ENCODE assay signal across 9 cellular contexts in the genomic region with DNA sequence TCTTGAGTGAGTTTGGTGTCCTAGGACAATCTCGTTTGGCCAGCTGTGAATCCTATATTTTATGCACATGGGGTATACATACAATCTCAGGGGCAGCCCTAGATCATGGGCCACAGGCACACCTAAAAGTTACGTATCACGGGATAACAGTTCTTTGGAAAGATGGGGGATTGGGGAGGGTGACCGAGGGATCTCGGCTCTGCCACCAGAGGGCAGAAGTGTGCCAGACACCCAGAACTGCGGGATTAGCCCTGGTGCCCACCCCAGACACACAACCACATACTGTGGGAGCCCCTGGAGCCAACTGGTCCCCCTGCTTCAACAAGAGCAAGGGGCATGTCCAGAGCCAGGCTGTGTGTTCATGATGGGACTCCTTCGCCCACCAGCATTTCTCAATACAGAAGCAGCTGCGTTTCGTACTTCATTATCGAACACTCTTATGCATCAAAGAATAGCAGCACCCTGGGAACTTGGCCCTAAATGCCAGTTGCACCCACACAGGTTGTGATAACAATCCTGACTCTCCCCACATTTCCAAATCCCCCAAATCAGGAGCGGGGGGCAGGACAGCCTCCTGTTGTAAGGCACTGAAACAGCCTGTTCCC. TPM values are rescaled to one million over a fixed set of nuclear protein-coding genes. Genes with fewer than 3 reads are reported as not detected.
A peak's percentile ranks its signal among the peaks of the same experiment; 100 is the strongest.
DNase-seq lines count a peak whose midpoint lies in the region; ATAC-seq and TF ChIP-seq lines count a peak whose summit lies in the region.
"Had no signal": no experiment of that assay in that cellular context is flagged by ENCODE, and none has a peak within 500 bp of the region (broad histone marks: within the 10 kb centered on the region; RNA-seq: fewer than 3 reads in every experiment).

No MANE protein-coding gene starts in this region.

- H3K4me2 ChIP-seq in Loucy (ENCODE audit: low read depth, low read length, poor library complexity, severe bottlenecking) = no peak overlapping the region

- no peak overlapping the region for H2AFZ ChIP-seq in Loucy (ENCODE audit: low read length)

- H4K20me1 ChIP-seq in Loucy (ENCODE audit: insufficient read depth, low read length, poor library complexity, severe bottlenecking) = no peaks in the 10 kb centered on the region

- H3K79me2 ChIP-seq in Loucy (ENCODE audit: insufficient read depth, low read length) = no peaks in the 10 kb centered on the region

- no peak overlapping the region for H3K27ac ChIP-seq in spleen

- TF ChIP-seq CTCF in Loucy (conservative IDR thresholded peaks at IDR 0.05; ENCODE audit: low read length) (peak; percentile 90), fibroblast of the aortic adventitia (IDR thresholded peaks at IDR 0.05; ENCODE audit: insufficient read depth, low read length) (peak; percentile 72), spleen (IDR thresholded peaks at IDR 0.05 in 8 of 11, conservative IDR thresholded peaks at IDR 0.05 in 3 of 11) (peak in 8 of 11 experiments; percentile 20 to 76 (median 66))

- H3K9ac ChIP-seq in Loucy (ENCODE audit: low read depth, low read length, poor library complexity, severe bottlenecking) = no peak overlapping the region

- DNase-seq in EL = peak; percentile 46
- peak; percentile 9 to 12 for DNase-seq in activated CD4-positive, alpha-beta T cell treated with anti-CD3 and anti-CD28 coated beads, Interleukin-2, amount 50 U/mL, for 4 hours
- DNase-seq in fibroblast of the aortic adventitia (ENCODE audit: low read depth) = peak; percentile 26
- no peak for DNase-seq in spleen
- no peak for DNase-seq in islet precursor cell
- no peak for DNase-seq in cerebellar cortex (ENCODE audit: low spot score)

- no peak for TF ChIP-seq POLR2A in spleen (IDR thresholded peaks at IDR 0.05)

- H3K9me3 ChIP-seq in Loucy (ENCODE audit: insufficient read depth, low read depth, low read length) (no peaks in the 10 kb centered on the region), spleen (peaks cover 0 to 2% (median 0%) of the 10 kb centered on the region in 8 donors)

- H3F3A ChIP-seq in Loucy (ENCODE audit: low read depth) = no peaks in the 10 kb centered on the region

- 61 to 68% (median 64%) methylated on average over 10 to 11 of the region's 11 CpGs for WGBS in spleen, 5 donors

- no peaks in the 10 kb centered on the region for H3K36me3 ChIP-seq in Loucy (ENCODE audit: insufficient read depth, low read length)
- H3K36me3 ChIP-seq in spleen = peaks cover 0 to 64% (median 8%) of the 10 kb centered on the region in 6 donors

- ATAC-seq in GM21723 (IDR thresholded peaks at IDR 0.05; ENCODE audit: unreplicated experiment) = no peak

- intact Hi-C loops in spleen (cut with DNase I; ENCODE audit: low total_unique reads) = loop anchor here (5.0 kb wide), 1 partner anchor 120 kb away; a partner anchor contains a TSS

- H3K9me2 ChIP-seq in Loucy (replicated peaks; ENCODE audit: low read depth, low read length) = no peaks in the 10 kb centered on the region

- no peaks in the 10 kb centered on the region for H3K27me3 ChIP-seq in Loucy (ENCODE audit: insufficient read depth, low read length, poor library complexity, severe bottlenecking)
- H3K27me3 ChIP-seq in spleen (replicated peaks in 1 of 7) = no peaks in the 10 kb centered on the region

- H3K4me3 ChIP-seq in Loucy (ENCODE audit: low read length, poor library complexity, severe bottlenecking) (no peak overlapping the region), fibroblast of the aortic adventitia (ENCODE audit: low read depth, low read length) (no peak overlapping the region), spleen (no peak overlapping the region)

- H3K4me1 ChIP-seq in Loucy (ENCODE audit: insufficient read depth, low read length, poor library complexity, severe bottlenecking) (no peaks in the 10 kb centered on the region), spleen (peaks cover 0 to 12% (median 0%) of the 10 kb centered on the region in 6 donors)

RNA-seq across cellular contexts. Expression of a gene that starts 37.4 kb away (rescaled TPM):
- total RNA-seq in fibroblast of the aortic adventitia (ENCODE audit: low replicate concordance) (25.3 and 30.9 TPM in 2 replicates), spleen (10 to 100 TPM; 22.1 to 40.8 (median 32.8) TPM)
- 10 to 100 TPM; 15.4 to 24.4 (median 18.9) TPM for polyA plus RNA-seq in spleen

RNA-seq across cellular contexts. Expression of a gene that starts 52.8 kb away (rescaled TPM):
- total RNA-seq in fibroblast of the aortic adventitia (ENCODE audit: low replicate concordance) = not detected in 2 replicates
- not detected for total RNA-seq in spleen
- under 1 TPM in 1 of 3 donors, not detected in 2; 0.07 TPM for polyA plus RNA-seq in spleen
- total RNA-seq: T-helper 1 cell treated with Interleukin-12 subunit alpha and Interleukin-12 subunit beta and Interleukin-4 antibody, amounts not matched to agents 30 ng/mL and 1 ng/mL, for 36 hours had no signal

Comparison
In these comparisons a context has a peak if more than half of its experiments do, and no peak if none do; other contexts are left out.
1. DNase-seq: peak in EL (single experiment), activated CD4-positive, alpha-beta T cell treated with anti-CD3 and anti-CD28 coated beads, Interleukin-2, amount 50 U/mL, for 4 hours (2 of 2) and fibroblast of the aortic adventitia (single experiment); none in spleen (single experiment), islet precursor cell (single experiment) and cerebellar cortex (single experiment).
2. Peak in every context shown above with its lines, with median percentiles within 50 percentile points of each other: CTCF ChIP-seq.